Comparison of ENCODE assay signal across 1 cellular context in the genomic region with DNA sequence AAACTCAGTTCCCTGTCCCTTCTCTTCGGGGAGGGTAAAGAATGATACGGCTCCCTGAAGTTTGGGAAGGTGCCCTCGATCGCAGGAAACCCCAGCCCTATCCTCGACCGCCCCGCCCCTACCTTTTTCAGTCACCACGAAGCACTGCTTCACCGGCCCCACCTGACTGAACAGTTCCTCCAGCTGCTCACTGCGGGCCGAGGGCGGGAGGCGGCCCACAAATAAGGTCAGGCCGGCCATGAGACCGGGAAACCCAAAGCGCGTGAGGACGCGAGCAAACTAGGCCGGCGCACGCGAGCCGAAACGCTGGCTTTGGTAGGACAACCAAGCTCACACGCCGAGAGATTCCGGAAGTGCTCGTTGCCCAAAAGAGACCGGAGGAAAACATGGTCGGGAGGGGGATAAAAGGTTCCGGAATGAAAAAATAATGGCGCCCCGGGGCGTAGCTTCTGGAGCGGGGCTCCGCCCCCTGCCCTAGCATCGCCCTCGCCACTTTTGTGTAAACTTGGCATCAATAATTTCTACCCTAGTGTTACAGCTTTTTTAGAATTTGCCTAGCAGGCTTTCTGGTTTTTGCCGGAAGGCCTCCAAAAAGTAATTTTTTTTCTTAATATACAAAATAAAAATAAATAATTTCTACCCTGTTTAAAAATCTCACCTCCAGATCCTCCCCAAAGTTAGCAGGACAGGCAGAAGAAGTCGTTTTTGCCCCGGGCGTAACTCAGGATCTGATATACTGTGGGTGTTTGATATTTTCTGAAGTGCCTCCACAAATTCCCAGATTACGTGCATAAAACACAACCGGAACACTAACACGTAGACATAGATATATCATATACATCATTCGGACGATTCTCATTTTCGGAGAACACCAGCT.
A peak's percentile ranks its signal among the peaks of the same experiment; 100 is the strongest.
TF ChIP-seq lines count a peak whose summit lies in the region.

A gene with protein sequence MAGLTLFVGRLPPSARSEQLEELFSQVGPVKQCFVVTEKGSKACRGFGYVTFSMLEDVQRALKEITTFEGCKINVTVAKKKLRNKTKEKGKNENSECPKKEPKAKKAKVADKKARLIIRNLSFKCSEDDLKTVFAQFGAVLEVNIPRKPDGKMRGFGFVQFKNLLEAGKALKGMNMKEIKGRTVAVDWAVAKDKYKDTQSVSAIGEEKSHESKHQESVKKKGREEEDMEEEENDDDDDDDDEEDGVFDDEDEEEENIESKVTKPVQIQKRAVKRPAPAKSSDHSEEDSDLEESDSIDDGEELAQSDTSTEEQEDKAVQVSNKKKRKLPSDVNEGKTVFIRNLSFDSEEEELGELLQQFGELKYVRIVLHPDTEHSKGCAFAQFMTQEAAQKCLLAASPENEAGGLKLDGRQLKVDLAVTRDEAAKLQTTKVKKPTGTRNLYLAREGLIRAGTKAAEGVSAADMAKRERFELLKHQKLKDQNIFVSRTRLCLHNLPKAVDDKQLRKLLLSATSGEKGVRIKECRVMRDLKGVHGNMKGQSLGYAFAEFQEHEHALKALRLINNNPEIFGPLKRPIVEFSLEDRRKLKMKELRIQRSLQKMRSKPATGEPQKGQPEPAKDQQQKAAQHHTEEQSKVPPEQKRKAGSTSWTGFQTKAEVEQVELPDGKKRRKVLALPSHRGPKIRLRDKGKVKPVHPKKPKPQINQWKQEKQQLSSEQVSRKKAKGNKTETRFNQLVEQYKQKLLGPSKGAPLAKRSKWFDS (minus strand): TSS at position 355 of the 877 bp plus-strand sequence. CDS start 115 bp downstream, at position 240.

TF ChIP-seq in K562, 482 proteins besides CTCF, POLR2A, EP300 and RAD21 (continued from another document and continues in another):
- TF ChIP-seq, protein P1, sequence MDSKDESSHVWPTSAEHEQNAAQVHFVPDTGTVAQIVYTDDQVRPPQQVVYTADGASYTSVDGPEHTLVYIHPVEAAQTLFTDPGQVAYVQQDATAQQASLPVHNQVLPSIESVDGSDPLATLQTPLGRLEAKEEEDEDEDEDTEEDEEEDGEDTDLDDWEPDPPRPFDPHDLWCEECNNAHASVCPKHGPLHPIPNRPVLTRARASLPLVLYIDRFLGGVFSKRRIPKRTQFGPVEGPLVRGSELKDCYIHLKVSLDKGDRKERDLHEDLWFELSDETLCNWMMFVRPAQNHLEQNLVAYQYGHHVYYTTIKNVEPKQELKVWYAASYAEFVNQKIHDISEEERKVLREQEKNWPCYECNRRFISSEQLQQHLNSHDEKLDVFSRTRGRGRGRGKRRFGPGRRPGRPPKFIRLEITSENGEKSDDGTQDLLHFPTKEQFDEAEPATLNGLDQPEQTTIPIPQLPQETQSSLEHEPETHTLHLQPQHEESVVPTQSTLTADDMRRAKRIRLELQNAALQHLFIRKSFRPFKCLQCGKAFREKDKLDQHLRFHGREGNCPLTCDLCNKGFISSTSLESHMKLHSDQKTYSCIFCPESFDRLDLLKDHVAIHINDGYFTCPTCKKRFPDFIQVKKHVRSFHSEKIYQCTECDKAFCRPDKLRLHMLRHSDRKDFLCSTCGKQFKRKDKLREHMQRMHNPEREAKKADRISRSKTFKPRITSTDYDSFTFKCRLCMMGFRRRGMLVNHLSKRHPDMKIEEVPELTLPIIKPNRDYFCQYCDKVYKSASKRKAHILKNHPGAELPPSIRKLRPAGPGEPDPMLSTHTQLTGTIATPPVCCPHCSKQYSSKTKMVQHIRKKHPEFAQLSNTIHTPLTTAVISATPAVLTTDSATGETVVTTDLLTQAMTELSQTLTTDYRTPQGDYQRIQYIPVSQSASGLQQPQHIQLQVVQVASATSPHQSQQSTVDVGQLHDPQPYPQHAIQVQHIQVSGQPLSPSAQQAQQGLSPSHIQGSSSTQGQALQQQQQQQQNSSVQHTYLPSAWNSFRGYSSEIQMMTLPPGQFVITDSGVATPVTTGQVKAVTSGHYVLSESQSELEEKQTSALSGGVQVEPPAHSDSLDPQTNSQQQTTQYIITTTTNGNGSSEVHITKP (IDR thresholded peaks at IDR 0.05; ENCODE audit: partially characterized antibody): peak; percentile 48
- TF ChIP-seq HDGF (IDR thresholded peaks at IDR 0.05) (no peak), MAFF (IDR thresholded peaks at IDR 0.05; ENCODE audit: low read length) (no peak), ZNF444 (CRISPR knock-in tag; IDR thresholded peaks at IDR 0.05) (no peak), ARID2 (IDR thresholded peaks at IDR 0.05) (no peak), SMAD3 (CRISPR knock-in tag; conservative IDR thresholded peaks at IDR 0.05) (peak; percentile 91; the same call in 1 of the 2 replicates), TGIF2 (CRISPR knock-in tag; IDR thresholded peaks at IDR 0.05) (peak; percentile 73; the same call in 1 of the 2 replicates), ZFX (CRISPR knock-in tag; IDR thresholded peaks at IDR 0.05) (peak; percentile 92), HLTF (IDR thresholded peaks at IDR 0.05) (peak; percentile 90), TEAD1 (CRISPR knock-in tag; IDR thresholded peaks at IDR 0.05) (peak; percentile 88 to 95), CHD1 (IDR thresholded peaks at IDR 0.05; ENCODE audit: low read length) (no peak), NRF1 (conservative IDR thresholded peaks at IDR 0.05 in 1 of 2, IDR thresholded peaks at IDR 0.05 in 1 of 2) (peak; percentile 80 to 84), ERF (CRISPR knock-in tag; IDR thresholded peaks at IDR 0.05) (no peak), EGR1 (conservative IDR thresholded peaks at IDR 0.05) (peak; percentile 46; the same call in 1 of the 2 replicates), RBM34 (IDR thresholded peaks at IDR 0.05; ENCODE audit: borderline replicate concordance, insufficient read depth, low read length) (no peak), ZNF175 (CRISPR knock-in tag; IDR thresholded peaks at IDR 0.05; ENCODE audit: low read depth) (0 out of 2 replicates have a peak, but pooled peaks have one; percentile 26), ZFP1 (CRISPR knock-in tag; IDR thresholded peaks at IDR 0.05) (0 out of 2 replicates have a peak, but pooled peaks have one; percentile 9), RNF2 (IDR thresholded peaks at IDR 0.05) (peak; percentile 90), ZBED1 (IDR thresholded peaks at IDR 0.05) (peak; percentile 59; the same call in 1 of the 2 replicates), YY1 (IDR thresholded peaks at IDR 0.05; ENCODE audit: borderline replicate concordance in 1 of 3, control insufficient read depth in 1 of 3, extremely low read depth in 1 of 3, insufficient read depth in 3 of 3, insufficient read length in 1 of 3, insufficient replicate concordance in 2 of 3, low read depth in 1 of 3, low read length in 2 of 3) (peak; percentile 81 to 99 (median 98))
- TF ChIP-seq, protein P2, sequence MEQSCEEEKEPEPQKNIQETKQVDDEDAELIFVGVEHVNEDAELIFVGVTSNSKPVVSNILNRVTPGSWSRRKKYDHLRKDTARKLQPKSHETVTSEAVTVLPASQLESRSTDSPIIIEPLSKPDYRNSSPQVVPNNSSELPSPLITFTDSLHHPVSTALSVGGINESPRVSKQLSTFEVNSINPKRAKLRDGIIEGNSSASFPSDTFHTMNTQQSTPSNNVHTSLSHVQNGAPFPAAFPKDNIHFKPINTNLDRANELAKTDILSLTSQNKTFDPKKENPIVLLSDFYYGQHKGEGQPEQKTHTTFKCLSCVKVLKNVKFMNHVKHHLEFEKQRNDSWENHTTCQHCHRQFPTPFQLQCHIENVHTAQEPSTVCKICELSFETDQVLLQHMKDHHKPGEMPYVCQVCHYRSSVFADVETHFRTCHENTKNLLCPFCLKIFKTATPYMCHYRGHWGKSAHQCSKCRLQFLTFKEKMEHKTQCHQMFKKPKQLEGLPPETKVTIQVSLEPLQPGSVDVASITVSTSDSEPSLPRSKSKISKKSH (CRISPR knock-in tag; IDR thresholded peaks at IDR 0.05): no peak
- TF ChIP-seq, protein P3, sequence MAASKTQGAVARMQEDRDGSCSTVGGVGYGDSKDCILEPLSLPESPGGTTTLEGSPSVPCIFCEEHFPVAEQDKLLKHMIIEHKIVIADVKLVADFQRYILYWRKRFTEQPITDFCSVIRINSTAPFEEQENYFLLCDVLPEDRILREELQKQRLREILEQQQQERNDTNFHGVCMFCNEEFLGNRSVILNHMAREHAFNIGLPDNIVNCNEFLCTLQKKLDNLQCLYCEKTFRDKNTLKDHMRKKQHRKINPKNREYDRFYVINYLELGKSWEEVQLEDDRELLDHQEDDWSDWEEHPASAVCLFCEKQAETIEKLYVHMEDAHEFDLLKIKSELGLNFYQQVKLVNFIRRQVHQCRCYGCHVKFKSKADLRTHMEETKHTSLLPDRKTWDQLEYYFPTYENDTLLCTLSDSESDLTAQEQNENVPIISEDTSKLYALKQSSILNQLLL (CRISPR knock-in tag; IDR thresholded peaks at IDR 0.05; ENCODE audit: borderline replicate concordance): no peak; the same call in 1 of the 2 replicates
- TF ChIP-seq, protein P4, sequence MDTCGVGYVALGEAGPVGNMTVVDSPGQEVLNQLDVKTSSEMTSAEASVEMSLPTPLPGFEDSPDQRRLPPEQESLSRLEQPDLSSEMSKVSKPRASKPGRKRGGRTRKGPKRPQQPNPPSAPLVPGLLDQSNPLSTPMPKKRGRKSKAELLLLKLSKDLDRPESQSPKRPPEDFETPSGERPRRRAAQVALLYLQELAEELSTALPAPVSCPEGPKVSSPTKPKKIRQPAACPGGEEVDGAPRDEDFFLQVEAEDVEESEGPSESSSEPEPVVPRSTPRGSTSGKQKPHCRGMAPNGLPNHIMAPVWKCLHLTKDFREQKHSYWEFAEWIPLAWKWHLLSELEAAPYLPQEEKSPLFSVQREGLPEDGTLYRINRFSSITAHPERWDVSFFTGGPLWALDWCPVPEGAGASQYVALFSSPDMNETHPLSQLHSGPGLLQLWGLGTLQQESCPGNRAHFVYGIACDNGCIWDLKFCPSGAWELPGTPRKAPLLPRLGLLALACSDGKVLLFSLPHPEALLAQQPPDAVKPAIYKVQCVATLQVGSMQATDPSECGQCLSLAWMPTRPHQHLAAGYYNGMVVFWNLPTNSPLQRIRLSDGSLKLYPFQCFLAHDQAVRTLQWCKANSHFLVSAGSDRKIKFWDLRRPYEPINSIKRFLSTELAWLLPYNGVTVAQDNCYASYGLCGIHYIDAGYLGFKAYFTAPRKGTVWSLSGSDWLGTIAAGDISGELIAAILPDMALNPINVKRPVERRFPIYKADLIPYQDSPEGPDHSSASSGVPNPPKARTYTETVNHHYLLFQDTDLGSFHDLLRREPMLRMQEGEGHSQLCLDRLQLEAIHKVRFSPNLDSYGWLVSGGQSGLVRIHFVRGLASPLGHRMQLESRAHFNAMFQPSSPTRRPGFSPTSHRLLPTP (IDR thresholded peaks at IDR 0.05; ENCODE audit: borderline replicate concordance, extremely low read depth, insufficient read length): no peak
- TF ChIP-seq, protein P5, sequence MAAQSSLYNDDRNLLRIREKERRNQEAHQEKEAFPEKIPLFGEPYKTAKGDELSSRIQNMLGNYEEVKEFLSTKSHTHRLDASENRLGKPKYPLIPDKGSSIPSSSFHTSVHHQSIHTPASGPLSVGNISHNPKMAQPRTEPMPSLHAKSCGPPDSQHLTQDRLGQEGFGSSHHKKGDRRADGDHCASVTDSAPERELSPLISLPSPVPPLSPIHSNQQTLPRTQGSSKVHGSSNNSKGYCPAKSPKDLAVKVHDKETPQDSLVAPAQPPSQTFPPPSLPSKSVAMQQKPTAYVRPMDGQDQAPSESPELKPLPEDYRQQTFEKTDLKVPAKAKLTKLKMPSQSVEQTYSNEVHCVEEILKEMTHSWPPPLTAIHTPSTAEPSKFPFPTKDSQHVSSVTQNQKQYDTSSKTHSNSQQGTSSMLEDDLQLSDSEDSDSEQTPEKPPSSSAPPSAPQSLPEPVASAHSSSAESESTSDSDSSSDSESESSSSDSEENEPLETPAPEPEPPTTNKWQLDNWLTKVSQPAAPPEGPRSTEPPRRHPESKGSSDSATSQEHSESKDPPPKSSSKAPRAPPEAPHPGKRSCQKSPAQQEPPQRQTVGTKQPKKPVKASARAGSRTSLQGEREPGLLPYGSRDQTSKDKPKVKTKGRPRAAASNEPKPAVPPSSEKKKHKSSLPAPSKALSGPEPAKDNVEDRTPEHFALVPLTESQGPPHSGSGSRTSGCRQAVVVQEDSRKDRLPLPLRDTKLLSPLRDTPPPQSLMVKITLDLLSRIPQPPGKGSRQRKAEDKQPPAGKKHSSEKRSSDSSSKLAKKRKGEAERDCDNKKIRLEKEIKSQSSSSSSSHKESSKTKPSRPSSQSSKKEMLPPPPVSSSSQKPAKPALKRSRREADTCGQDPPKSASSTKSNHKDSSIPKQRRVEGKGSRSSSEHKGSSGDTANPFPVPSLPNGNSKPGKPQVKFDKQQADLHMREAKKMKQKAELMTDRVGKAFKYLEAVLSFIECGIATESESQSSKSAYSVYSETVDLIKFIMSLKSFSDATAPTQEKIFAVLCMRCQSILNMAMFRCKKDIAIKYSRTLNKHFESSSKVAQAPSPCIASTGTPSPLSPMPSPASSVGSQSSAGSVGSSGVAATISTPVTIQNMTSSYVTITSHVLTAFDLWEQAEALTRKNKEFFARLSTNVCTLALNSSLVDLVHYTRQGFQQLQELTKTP (IDR thresholded peaks at IDR 0.05; ENCODE audit: low read depth in 1 of 2, partially characterized antibody in 2 of 2): peak in 1 of 2 experiments; percentile 91
- TF ChIP-seq, protein P6, sequence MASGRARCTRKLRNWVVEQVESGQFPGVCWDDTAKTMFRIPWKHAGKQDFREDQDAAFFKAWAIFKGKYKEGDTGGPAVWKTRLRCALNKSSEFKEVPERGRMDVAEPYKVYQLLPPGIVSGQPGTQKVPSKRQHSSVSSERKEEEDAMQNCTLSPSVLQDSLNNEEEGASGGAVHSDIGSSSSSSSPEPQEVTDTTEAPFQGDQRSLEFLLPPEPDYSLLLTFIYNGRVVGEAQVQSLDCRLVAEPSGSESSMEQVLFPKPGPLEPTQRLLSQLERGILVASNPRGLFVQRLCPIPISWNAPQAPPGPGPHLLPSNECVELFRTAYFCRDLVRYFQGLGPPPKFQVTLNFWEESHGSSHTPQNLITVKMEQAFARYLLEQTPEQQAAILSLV (tag; IDR thresholded peaks at IDR 0.05): no peak
- TF ChIP-seq, protein P7, sequence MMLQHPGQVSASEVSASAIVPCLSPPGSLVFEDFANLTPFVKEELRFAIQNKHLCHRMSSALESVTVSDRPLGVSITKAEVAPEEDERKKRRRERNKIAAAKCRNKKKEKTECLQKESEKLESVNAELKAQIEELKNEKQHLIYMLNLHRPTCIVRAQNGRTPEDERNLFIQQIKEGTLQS (IDR thresholded peaks at IDR 0.05): no peak
- TF ChIP-seq, protein P7 (CRISPR knock-in tag; conservative IDR thresholded peaks at IDR 0.05): peak; percentile 92
- TF ChIP-seq, protein P8, sequence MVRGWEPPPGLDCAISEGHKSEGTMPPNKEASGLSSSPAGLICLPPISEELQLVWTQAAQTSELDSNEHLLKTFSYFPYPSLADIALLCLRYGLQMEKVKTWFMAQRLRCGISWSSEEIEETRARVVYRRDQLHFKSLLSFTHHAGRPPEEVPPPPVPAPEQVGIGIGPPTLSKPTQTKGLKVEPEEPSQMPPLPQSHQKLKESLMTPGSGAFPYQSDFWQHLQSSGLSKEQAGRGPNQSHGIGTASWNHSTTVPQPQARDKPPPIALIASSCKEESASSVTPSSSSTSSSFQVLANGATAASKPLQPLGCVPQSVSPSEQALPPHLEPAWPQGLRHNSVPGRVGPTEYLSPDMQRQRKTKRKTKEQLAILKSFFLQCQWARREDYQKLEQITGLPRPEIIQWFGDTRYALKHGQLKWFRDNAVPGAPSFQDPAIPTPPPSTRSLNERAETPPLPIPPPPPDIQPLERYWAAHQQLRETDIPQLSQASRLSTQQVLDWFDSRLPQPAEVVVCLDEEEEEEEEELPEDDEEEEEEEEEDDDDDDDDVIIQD (CRISPR knock-in tag; IDR thresholded peaks at IDR 0.05): no peak
- TF ChIP-seq, protein P9, sequence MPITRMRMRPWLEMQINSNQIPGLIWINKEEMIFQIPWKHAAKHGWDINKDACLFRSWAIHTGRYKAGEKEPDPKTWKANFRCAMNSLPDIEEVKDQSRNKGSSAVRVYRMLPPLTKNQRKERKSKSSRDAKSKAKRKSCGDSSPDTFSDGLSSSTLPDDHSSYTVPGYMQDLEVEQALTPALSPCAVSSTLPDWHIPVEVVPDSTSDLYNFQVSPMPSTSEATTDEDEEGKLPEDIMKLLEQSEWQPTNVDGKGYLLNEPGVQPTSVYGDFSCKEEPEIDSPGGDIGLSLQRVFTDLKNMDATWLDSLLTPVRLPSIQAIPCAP (CRISPR knock-in tag; IDR thresholded peaks at IDR 0.05; ENCODE audit: borderline replicate concordance): 0 out of 2 replicates have a peak, but pooled peaks have one; percentile 28
